ENCODE assay signal across 8 cellular contexts in genomic region chr13:21218351-21219043, GRCh38. TPM values are rescaled to one million over a fixed set of nuclear protein-coding genes. Genes with fewer than 3 reads are reported as not detected.
DNase-seq lines count a peak whose midpoint lies in the region; ATAC-seq and TF ChIP-seq lines count a peak whose summit lies in the region.

No MANE protein-coding gene starts in this region.

- H3K4me2 ChIP-seq in DND-41 (ENCODE audit: insufficient read depth, low read length) = peak overlapping the region; percentile 57

- H3K9ac ChIP-seq in DND-41 (ENCODE audit: low read depth, low read length) = peak overlapping the region; percentile 53

- H3K4me3 ChIP-seq in DND-41 (ENCODE audit: low read depth in 1 of 2, low read length in 2 of 2) (peak overlapping the region in 1 of 2 experiments; percentile 42; a peak in 1 of 4 replicates), body of pancreas (no peak overlapping the region)

- H3K27ac ChIP-seq in DND-41 (ENCODE audit: low read length) (peak overlapping the region; percentile 86), body of pancreas (no peak overlapping the region)

- H3K27me3 ChIP-seq in DND-41 (ENCODE audit: insufficient read depth, low read length, poor library complexity) = no peaks in the 10 kb centered on the region
- H3K27me3 ChIP-seq in body of pancreas = no peaks in the 10 kb centered on the region

- no peak for TF ChIP-seq POLR2A in body of pancreas (IDR thresholded peaks at IDR 0.05)

- H3K9me3 ChIP-seq in DND-41 (ENCODE audit: insufficient read depth, low read length, severe bottlenecking) (peaks cover 7% of the 10 kb centered on the region), body of pancreas (no peaks in the 10 kb centered on the region)

- TF ChIP-seq CTCF in DND-41 (IDR thresholded peaks at IDR 0.05; ENCODE audit: borderline replicate concordance, extremely low read depth, low read length, poor library complexity, severe bottlenecking) = no peak
- no peak for TF ChIP-seq CTCF in body of pancreas (IDR thresholded peaks at IDR 0.05)

- 46 to 58% methylated on average over 7 of the region's 7 CpGs for WGBS in body of pancreas, 2 donors

- intact Hi-C loops in body of pancreas (cut with DNase I) = no loop called here

- H3K79me2 ChIP-seq in DND-41 (ENCODE audit: insufficient read depth, low read length) = peaks cover 4% of the 10 kb centered on the region; the same call in 1 of the 2 replicates

- H3K4me1 ChIP-seq in DND-41 (ENCODE audit: insufficient read depth, low read length) (peaks cover 60% of the 10 kb centered on the region), body of pancreas (no peaks in the 10 kb centered on the region)

- H3K36me3 ChIP-seq in DND-41 (ENCODE audit: insufficient read depth, low read length) (no peaks in the 10 kb centered on the region), body of pancreas (replicated peaks in 1 of 2; ENCODE audit: insufficient read depth in 1 of 2, low read depth in 2 of 2) (no peaks in the 10 kb centered on the region)

- peak; percentile 77 for DNase-seq in DND-41
- peak; percentile 80 for DNase-seq in SIG-M5 (lab: John Stamatoyannopoulos, UW)
- DNase-seq in NCI-H187 (lab: John Stamatoyannopoulos, UW) = no peak
- no peak for DNase-seq in body of pancreas
- DNase-seq in A172 (ENCODE audit: low spot score) = no peak
- DNase-seq in stimulated activated CD4-positive, alpha-beta T cell treated with anti-CD3 and anti-CD28 coated beads, Interleukin-4, amount 100 ng/mL, for 1 hour = no peak

- peak overlapping the region; percentile 4 for H2AFZ ChIP-seq in DND-41 (ENCODE audit: low read depth, low read length)

- no peaks in the 10 kb centered on the region for H4K20me1 ChIP-seq in DND-41 (ENCODE audit: insufficient read depth, low read length)

- ATAC-seq in DND-41 (ENCODE audit: insufficient read depth, low read depth) = peak; percentile 89
- ATAC-seq in GM19351 (IDR thresholded peaks at IDR 0.05; ENCODE audit: unreplicated experiment) = peak; percentile 95
- ATAC-seq in HG03066 (IDR thresholded peaks at IDR 0.05; ENCODE audit: low read depth, unreplicated experiment) = peak; percentile 99
- no peak for ATAC-seq in body of pancreas

RNA-seq across cellular contexts. Expression of gene MRPL57, which starts 42.0 kb away (rescaled TPM):
- 10 to 100 TPM in 1 of 2 donors, 1 to 10 TPM in 1; 8.0 to 10.2 TPM for total RNA-seq in body of pancreas
- 22.0 and 26.3 TPM in 2 replicates for total RNA-seq in A172 (2014; rRNA removed; shearing (Covaris generic))

RNA-seq across cellular contexts. Expression of gene SKA3, which starts 42.1 kb away (rescaled TPM):
- under 1 TPM in 1 of 2 donors, not detected in 1; under 0.01 TPM for total RNA-seq in body of pancreas
- total RNA-seq in A172 (2014; rRNA removed; shearing (Covaris generic)) = 24.4 and 28.6 TPM in 2 replicates

Comparison
In these comparisons a context has a peak if more than half of its experiments do, and no peak if none do; other contexts are left out.
1. DNase-seq: peak in DND-41 (single experiment) and SIG-M5 (single experiment); none in NCI-H187 (0 of 2), body of pancreas (0 of 4), A172 (single experiment) and stimulated activated CD4-positive, alpha-beta T cell treated with anti-CD3 and anti-CD28 coated beads, Interleukin-4, amount 100 ng/mL, for 1 hour (single experiment).
2. RNA of gene SKA3, which starts 42.1 kb away (total RNA-seq): 24.4 to 28.6 TPM in A172; under 0.01 TPM in body of pancreas; every median in the first group is over 10 times any median in the second.